In the genomic region with DNA sequence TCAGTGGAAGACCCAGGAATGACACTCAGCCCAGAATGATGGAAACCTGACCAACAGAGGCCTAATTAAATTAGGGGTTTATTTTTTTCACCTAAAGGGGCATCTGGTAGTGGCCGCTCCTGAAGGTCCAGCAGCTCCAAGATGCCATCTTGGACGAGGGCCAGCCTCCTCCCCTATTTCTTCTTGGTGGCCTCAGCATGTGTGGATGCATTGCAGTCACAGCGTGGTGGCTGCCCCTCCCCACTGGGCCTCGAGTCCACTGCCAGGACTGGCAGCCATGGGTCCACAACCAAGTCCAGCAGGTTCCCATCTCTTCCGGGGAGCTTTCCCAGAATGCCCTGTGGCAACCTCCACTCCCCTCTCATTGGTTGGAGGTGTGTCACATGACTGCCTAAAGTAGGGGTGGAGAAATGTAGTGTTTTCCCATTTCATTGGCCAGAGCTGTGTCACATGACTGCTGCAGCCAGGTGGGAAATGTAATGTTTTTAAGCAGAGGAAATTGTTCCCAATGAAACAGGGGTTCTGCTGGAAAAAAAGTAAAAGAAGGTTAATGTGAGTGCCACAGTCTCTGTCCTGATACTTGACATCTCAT, we compare ENCODE assay signal across 23 cellular contexts.
"Had no signal": no experiment of that assay in that cellular context is flagged by ENCODE, and none has a peak within 500 bp of the region (broad histone marks: within the 10 kb centered on the region; RNA-seq: fewer than 3 reads in every experiment).

No MANE protein-coding gene starts in this region.

- H3K27me3 ChIP-seq: ascending aorta, hepatocyte, right atrium auricular region had no signal

- H3K27ac ChIP-seq: ascending aorta, gastroesophageal sphincter, hepatocyte, left ventricle myocardium inferior, pancreas, right atrium auricular region, stomach, tibial artery, VCaP had no signal

- DNase-seq: activated CD4-positive, alpha-beta memory T cell treated with anti-CD3 and anti-CD28 coated beads, Interleukin-2, amount 10 ng/mL, durations not matched to agents 7 days and 5 days; activated CD4-positive, alpha-beta T cell treated with anti-CD3 and anti-CD28 coated beads for 48 hours; activated CD8-positive, alpha-beta memory T cell treated with anti-CD3 and anti-CD28 coated beads, Interleukin-2, amount 50 U/mL, for 48 hours; activated gamma-delta T cell; activated naive CD4-positive, alpha-beta T cell treated with anti-CD3 and anti-CD28 coated beads, Interleukin-2, amount 10 ng/mL, durations not matched to agents 7 days and 5 days; activated naive CD8-positive, alpha-beta T cell treated with anti-CD3 and anti-CD28 coated beads, Interleukin-2, amount 10 ng/mL, durations not matched to agents 7 days and 5 days; activated T-cell treated with anti-CD3 and anti-CD28 coated beads, Interleukin-2, amount 50 U/mL, for 24 hours; central memory CD4-positive, alpha-beta T cell; left ventricle myocardium inferior; pancreas; stimulated activated CD4-positive, alpha-beta T cell treated with anti-CD3 and anti-CD28 coated beads, Interleukin-15, amount 100 ng/mL, for 24 hours; stimulated activated CD4-positive, alpha-beta T cell treated with anti-CD3 and anti-CD28 coated beads, Interleukin-2, amount 100 ng/mL, for 24 hours; stimulated activated naive B cell treated with anti-CD40 and anti-IgM and Interleukin-4, amounts not matched to agents 10 μg/mL and 1 μg/mL and 100 μg/mL, for 72 hours; stomach; tibial artery had no signal

- H3K79me2 ChIP-seq: hepatocyte had no signal

- H3K36me3 Mint-ChIP-seq: activated naive CD4-positive, alpha-beta T cell treated with anti-CD3 and anti-CD28 coated beads, Interleukin-2, amount 10 ng/mL, durations not matched to agents 7 days and 5 days; activated naive CD8-positive, alpha-beta T cell treated with anti-CD3 and anti-CD28 coated beads, Interleukin-2, amount 10 ng/mL, durations not matched to agents 7 days and 5 days had no signal

- H3K4me2 ChIP-seq: hepatocyte had no signal

- H3K4me1 Mint-ChIP-seq: activated CD4-positive, alpha-beta memory T cell treated with anti-CD3 and anti-CD28 coated beads, Interleukin-2, amount 10 ng/mL, durations not matched to agents 7 days and 5 days; activated naive CD4-positive, alpha-beta T cell treated with anti-CD3 and anti-CD28 coated beads, Interleukin-2, amount 10 ng/mL, durations not matched to agents 7 days and 5 days; activated naive CD8-positive, alpha-beta T cell treated with anti-CD3 and anti-CD28 coated beads, Interleukin-2, amount 10 ng/mL, durations not matched to agents 7 days and 5 days; stimulated activated naive B cell treated with anti-CD40 and anti-IgM and Interleukin-4, amounts not matched to agents 10 μg/mL and 1 μg/mL and 100 μg/mL, for 72 hours had no signal

- H3K9me3 ChIP-seq: ascending aorta, pancreas had no signal

- H3K4me1 ChIP-seq: ascending aorta, gastroesophageal sphincter, pancreas, right atrium auricular region, stomach, tibial artery had no signal

- H3K36me3 ChIP-seq: ascending aorta, gastroesophageal sphincter, left ventricle myocardium inferior, pancreas, right atrium auricular region, stomach, tibial artery had no signal

- H3K4me3 Mint-ChIP-seq: activated CD4-positive, alpha-beta memory T cell treated with anti-CD3 and anti-CD28 coated beads, Interleukin-2, amount 10 ng/mL, durations not matched to agents 7 days and 5 days; activated naive CD4-positive, alpha-beta T cell treated with anti-CD3 and anti-CD28 coated beads, Interleukin-2, amount 10 ng/mL, durations not matched to agents 7 days and 5 days; activated naive CD8-positive, alpha-beta T cell treated with anti-CD3 and anti-CD28 coated beads, Interleukin-2, amount 10 ng/mL, durations not matched to agents 7 days and 5 days; activated T-cell treated with anti-CD3 and anti-CD28 coated beads, Interleukin-2, amount 50 U/mL, for 24 hours; natural killer cell treated with Interleukin-12 subunit alpha and Interleukin-12 subunit beta and Interleukin-15 and Interleukin-18, amount 100 ng/mL, for 72 hours; stimulated activated naive B cell treated with anti-CD40 and anti-IgM and Interleukin-4, amounts not matched to agents 10 μg/mL and 1 μg/mL and 100 μg/mL, for 72 hours had no signal

- ATAC-seq: activated CD4-positive, CD25-positive, alpha-beta regulatory T cell treated with anti-CD3 and anti-CD28 coated beads, Interleukin-2, amount 50 U/mL, for 24 hours; gastroesophageal sphincter; natural killer cell treated with Interleukin-12 subunit alpha and Interleukin-12 subunit beta and Interleukin-15 and Interleukin-18, amount 100 ng/mL, for 72 hours; pancreas; stimulated activated naive B cell treated with anti-CD40 and anti-IgM and Interleukin-4, amounts not matched to agents 10 μg/mL and 1 μg/mL and 100 μg/mL, for 72 hours had no signal

- H3K27ac Mint-ChIP-seq: activated CD4-positive, alpha-beta memory T cell treated with anti-CD3 and anti-CD28 coated beads, Interleukin-2, amount 10 ng/mL, durations not matched to agents 7 days and 5 days; activated naive CD4-positive, alpha-beta T cell treated with anti-CD3 and anti-CD28 coated beads, Interleukin-2, amount 10 ng/mL, durations not matched to agents 7 days and 5 days; activated naive CD8-positive, alpha-beta T cell treated with anti-CD3 and anti-CD28 coated beads, Interleukin-2, amount 10 ng/mL, durations not matched to agents 7 days and 5 days; activated T-cell treated with anti-CD3 and anti-CD28 coated beads, Interleukin-2, amount 50 U/mL, for 24 hours; natural killer cell treated with Interleukin-12 subunit alpha and Interleukin-12 subunit beta and Interleukin-15 and Interleukin-18, amount 100 ng/mL, for 72 hours; stimulated activated naive B cell treated with anti-CD40 and anti-IgM and Interleukin-4, amounts not matched to agents 10 μg/mL and 1 μg/mL and 100 μg/mL, for 72 hours had no signal

- H2AFZ ChIP-seq: hepatocyte had no signal

- H3K4me3 ChIP-seq: ascending aorta, gastroesophageal sphincter, hepatocyte, left ventricle myocardium inferior, lung, pancreas, right atrium auricular region, stomach, tibial artery had no signal
